In genomic region chr12:111274820-111275219, GRCh38 we compare ENCODE assay signal across 10 cellular contexts.
DNase-seq lines count a peak whose midpoint lies in the region; ATAC-seq, FAIRE-seq and TF ChIP-seq lines count a peak whose summit lies in the region.
"Had no signal": no experiment of that assay in that cellular context is flagged by ENCODE, and none has a peak within 500 bp of the region (broad histone marks: within the 10 kb centered on the region; RNA-seq: fewer than 3 reads in every experiment).

No MANE protein-coding gene starts in this region.

- peak in 1 of 2 experiments; percentile 63 for DNase-seq in A549 (ENCODE audit: low read depth in 1 of 2, low spot score in 1 of 2)
- DNase-seq in GM12865 (ENCODE audit: low read depth) = no peak
- no peak for DNase-seq in epithelial cell of proximal tubule (ENCODE audit: low read depth)
- DNase-seq in HK-2 (ENCODE audit: unreplicated experiment) = no peak
- no peak for DNase-seq in effector CD4-positive, alpha-beta T cell
- DNase-seq: activated naive CD4-positive, alpha-beta T cell treated with anti-CD3 and anti-CD28 coated beads, Interleukin-2, amount 10 ng/mL, durations not matched to agents 7 days and 5 days had no signal

- H3K4me3 ChIP-seq in A549 (no peak overlapping the region), GM12865 (ENCODE audit: low read depth, low read length) (no peak overlapping the region), OCI-LY1 (ENCODE audit: low read depth, low read length, poor library complexity, severe bottlenecking) (no peak overlapping the region), epithelial cell of proximal tubule (ENCODE audit: low read depth, low read length) (no peak overlapping the region)

- CTCF ChIA-PET in A549 (lab: Yijun Ruan, JAX) = interaction anchor here (0.6 to 13.0 kb wide), 15 partner anchors 9 to 387 kb away, joined by 3 to 112 read pairs (median 3); no protein-coding TSS in a partner anchor

- H3K4me1 ChIP-seq in A549 (peaks cover 16% of the 10 kb centered on the region; the same call in 1 of the 3 replicates), OCI-LY1 (ENCODE audit: insufficient read depth, low read length, severe bottlenecking) (no peaks in the 10 kb centered on the region)

- peak in 1 of 2 experiments; percentile 45; a peak in 1 of 5 replicates for TF ChIP-seq RAD21 in A549 (conservative IDR thresholded peaks at IDR 0.05 in 1 of 2, IDR thresholded peaks at IDR 0.05 in 1 of 2)

- no peaks in the 10 kb centered on the region for H3K36me3 ChIP-seq in OCI-LY1 (ENCODE audit: insufficient read depth, low read length)

- TF ChIP-seq CTCF in A549 (IDR thresholded peaks at IDR 0.05) (peak; percentile 41), GM12865 (IDR thresholded peaks at IDR 0.05; ENCODE audit: insufficient read depth, low read depth, low read length, missing control alignments) (peak; percentile 29), OCI-LY1 (IDR thresholded peaks at IDR 0.05; ENCODE audit: low read length) (peak; percentile 33; the same call in 1 of the 2 replicates), epithelial cell of proximal tubule (conservative IDR thresholded peaks at IDR 0.05; ENCODE audit: low read depth, low read length) (peak; percentile 46)

- H3K27ac ChIP-seq in A549 (no peak overlapping the region), OCI-LY1 (ENCODE audit: low read depth, low read length, poor library complexity, severe bottlenecking) (no peak overlapping the region)

- TF ChIP-seq POLR2A in A549 (IDR thresholded peaks at IDR 0.05; ENCODE audit: low read length) = no peak

- POLR2A ChIA-PET in A549 (lab: Yijun Ruan, JAX) = no interaction called here

- FAIRE-seq in A549 (lab: Jason Lieb, UNC) = no peak
- FAIRE-seq: frontal cortex had no signal

- peak; percentile 55 to 76 for ATAC-seq in A549
- ATAC-seq in GM18861 (IDR thresholded peaks at IDR 0.05; ENCODE audit: unreplicated experiment) = no peak
- ATAC-seq in GM21381 (IDR thresholded peaks at IDR 0.05; ENCODE audit: unreplicated experiment) = no peak

- H3K9me3 ChIP-seq in A549 (no peaks in the 10 kb centered on the region), OCI-LY1 (ENCODE audit: low read length) (no peaks in the 10 kb centered on the region)

- no peaks in the 10 kb centered on the region for H3F3A ChIP-seq in OCI-LY1 (ENCODE audit: insufficient read depth, low read length)

- H2AFZ ChIP-seq in OCI-LY1 (ENCODE audit: low read length) = no peak overlapping the region

- 48% methylated on average over 6 of the region's 6 CpGs for WGBS in A549 (ENCODE audit: missing lambda C conversion rate)

- H4K20me1 ChIP-seq in OCI-LY1 (ENCODE audit: insufficient read depth, low read length) = no peaks in the 10 kb centered on the region

- H3K4me2 ChIP-seq in A549 = no peak overlapping the region
- no peak overlapping the region for H3K4me2 ChIP-seq in OCI-LY1 (ENCODE audit: low read length)

- H3K9me2 ChIP-seq in OCI-LY1 (ENCODE audit: low read depth, low read length) = no peaks in the 10 kb centered on the region

- no peaks in the 10 kb centered on the region for H3K79me2 ChIP-seq in OCI-LY1 (ENCODE audit: insufficient read depth, low read length)

- no peak overlapping the region for H3K9ac ChIP-seq in OCI-LY1 (ENCODE audit: low read length)

- no peak for TF ChIP-seq EP300 in A549 (IDR thresholded peaks at IDR 0.05)

- no peaks in the 10 kb centered on the region for H3K27me3 ChIP-seq in OCI-LY1 (ENCODE audit: insufficient read depth, low read length)

TF ChIP-seq in A549, 52 proteins besides CTCF, POLR2A, EP300 and RAD21:
- TF ChIP-seq NR3C1 (IDR thresholded peaks at IDR 0.05) = no peak
- no peak for TF ChIP-seq JUN (IDR thresholded peaks at IDR 0.05)
- TF ChIP-seq ZNF302 (CRISPR knock-in tag; IDR thresholded peaks at IDR 0.05) = no peak
- no peak for TF ChIP-seq TP53 (CRISPR knock-in tag; IDR thresholded peaks at IDR 0.05)
- TF ChIP-seq FOSL2 (IDR thresholded peaks at IDR 0.05) = no peak
- no peak for TF ChIP-seq FOSL2 (CRISPR knock-in tag; IDR thresholded peaks at IDR 0.05)
- no peak for TF ChIP-seq CHD4 (IDR thresholded peaks at IDR 0.05; ENCODE audit: borderline replicate concordance)
- no peak for TF ChIP-seq USF2 (IDR thresholded peaks at IDR 0.05)
- no peak for TF ChIP-seq HOXB13 (CRISPR knock-in tag; IDR thresholded peaks at IDR 0.05; ENCODE audit: low read depth)
- TF ChIP-seq RFX5 (IDR thresholded peaks at IDR 0.05) = no peak
- no peak for TF ChIP-seq ELK1 (IDR thresholded peaks at IDR 0.05; ENCODE audit: low read depth, low read length)
- no peak for TF ChIP-seq ZC3H11A (IDR thresholded peaks at IDR 0.05)
- no peak for TF ChIP-seq ZFP36 (IDR thresholded peaks at IDR 0.05; ENCODE audit: borderline replicate concordance, partially characterized antibody)
- TF ChIP-seq RARB (CRISPR knock-in tag; IDR thresholded peaks at IDR 0.05) = no peak
- TF ChIP-seq EHF (CRISPR knock-in tag; IDR thresholded peaks at IDR 0.05) = no peak
- TF ChIP-seq KDM5A (IDR thresholded peaks at IDR 0.05) = no peak
- TF ChIP-seq EHMT2 (IDR thresholded peaks at IDR 0.05; ENCODE audit: low read depth) = no peak
- TF ChIP-seq SREBF2 (IDR thresholded peaks at IDR 0.05) = no peak
- no peak for TF ChIP-seq HES2 (IDR thresholded peaks at IDR 0.05)
- TF ChIP-seq MAX (IDR thresholded peaks at IDR 0.05) = no peak

Comparison
In these comparisons a context has a peak if more than half of its experiments do, and no peak if none do; other contexts are left out.
1. ATAC-seq: peak in A549 (2 of 2); none in GM18861 (single experiment) and GM21381 (single experiment).
2. Peak in every context shown above with its lines, with median percentiles within 50 percentile points of each other: CTCF ChIP-seq.